8 cellular contexts compared by ENCODE assay signal in genomic region chr19:10602330-10603083, GRCh38. TPM values are rescaled to one million over a fixed set of nuclear protein-coding genes. Genes with fewer than 3 reads are reported as not detected.
DNase-seq lines count a peak whose midpoint lies in the region; ATAC-seq, FAIRE-seq and TF ChIP-seq lines count a peak whose summit lies in the region.

No MANE protein-coding gene starts in this region.

- CTCF ChIA-PET in GM10248 (lab: Yijun Ruan, JAX) (interaction anchor here (1.0 to 5.3 kb wide), 5 partner anchors 17 to 97 kb away, joined by 4 to 26 read pairs (median 5); no protein-coding TSS in a partner anchor), activated B cell treated with CpG ODN at 0.5 μM for 24 hours (lab: Charles Lee) (interaction anchor here (6.0 to 6.6 kb wide), 2 partner anchors 21 to 43 kb away, joined by 40 to 42 read pairs; no protein-coding TSS in a partner anchor)

- H3K36me3 Mint-ChIP-seq in activated B cell treated with CpG ODN at 0.5 μM for 24 hours (ENCODE audit: low read depth), result peaks cover 13% of the 10 kb centered on the region

- DNase-seq in GM10248 (ENCODE audit: extremely low spot score) (peak; percentile 98), NCI-H2107 treated with DMSO at 0.1 percent for 48 hours (lab: John Stamatoyannopoulos, UW; ENCODE audit: unreplicated experiment) (peak; percentile 9), activated B cell treated with CpG ODN at 0.5 μM for 24 hours (peak; percentile 86), bronchial epithelial cell (ENCODE audit: low read depth) (no peak), iris pigment epithelial cell (ENCODE audit: low read depth) (peak; percentile 69), foreskin melanocyte (no peak)
- peak; percentile 78 to 87 for DNase-seq in stimulated activated CD4-positive, alpha-beta T cell treated with anti-CD3 and anti-CD28 coated beads, Interleukin-12 subunit alpha, Interleukin-12 subunit beta, amount 100 ng/mL, for 24 hours (ENCODE audit: low read depth in 2 of 2)

- no peaks in the 10 kb centered on the region for H3K27me3 ChIP-seq in bronchial epithelial cell (ENCODE audit: control insufficient read depth, insufficient read depth, low read length)

- POLR2A ChIA-PET in GM10248 (lab: Yijun Ruan, JAX), result interaction anchor here (0.5 to 1.2 kb wide), 3 partner anchors 11 to 42 kb away, joined by 3 read pairs; no protein-coding TSS in a partner anchor
- POLR2A ChIA-PET in activated B cell treated with CpG ODN at 0.5 μM for 24 hours (lab: Charles Lee), result interaction anchor here (0.5 to 5.6 kb wide), 28 partner anchors 9 to 501 kb away, joined by 3 to 45 read pairs (median 5); partner anchors contain the start of genes CARM1, CDKN2D, DNM2 and ICAM1

- no peak for FAIRE-seq in bronchial epithelial cell (lab: Jason Lieb, UNC)

- H3K4me1 Mint-ChIP-seq in activated B cell treated with CpG ODN at 0.5 μM for 24 hours, result peaks cover 39% of the 10 kb centered on the region

- peak; percentile 56 for ATAC-seq in HG02610 (IDR thresholded peaks at IDR 0.05; ENCODE audit: unreplicated experiment)
- peak; percentile 73 for ATAC-seq in activated B cell treated with CpG ODN at 0.5 μM for 24 hours (ENCODE audit: low read depth)

- H3K36me3 ChIP-seq in bronchial epithelial cell (ENCODE audit: control insufficient read depth, insufficient read depth, low read length), result no peaks in the 10 kb centered on the region

- H3K4me3 Mint-ChIP-seq in activated B cell treated with CpG ODN at 0.5 μM for 24 hours, result peak overlapping the region; percentile 97

- TF ChIP-seq CTCF in GM10248 (IDR thresholded peaks at IDR 0.05; ENCODE audit: control extremely low read depth, extremely low read depth, low read depth, missing control alignments) (no peak), activated B cell treated with CpG ODN at 0.5 μM for 24 hours (IDR thresholded peaks at IDR 0.05) (no peak), bronchial epithelial cell (IDR thresholded peaks at IDR 0.05; ENCODE audit: insufficient read depth, low read length, severe bottlenecking) (no peak)

- peak overlapping the region; percentile 71 for H3K4me3 ChIP-seq in bronchial epithelial cell (ENCODE audit: low read depth, low read length)

- intact Hi-C loops in activated B cell treated with CpG ODN at 0.5 μM for 24 hours (cut with micrococcal nuclease), result loop anchor here (1.0 to 2.0 kb wide), 4 partner anchors 36 to 232 kb away; partner anchors contain the start of gene KRI1

- peak overlapping the region; percentile 98 for H3K27ac Mint-ChIP-seq in activated B cell treated with CpG ODN at 0.5 μM for 24 hours

- H3K9me3 Mint-ChIP-seq in activated B cell treated with CpG ODN at 0.5 μM for 24 hours, result no peaks in the 10 kb centered on the region

- H3K27me3 Mint-ChIP-seq in activated B cell treated with CpG ODN at 0.5 μM for 24 hours, result no peaks in the 10 kb centered on the region

RNA-seq across cellular contexts. Expression of gene AP1M2, which starts 15.4 kb away (rescaled TPM):
- total RNA-seq in activated B cell treated with CpG ODN at 0.5 μM for 24 hours, result not detected in 2 replicates
- 114 and 135 TPM in 2 replicates for total RNA-seq in bronchial epithelial cell

RNA-seq across cellular contexts. Expression of gene SLC44A2, which starts 22.8 kb away (rescaled TPM):
- total RNA-seq in activated B cell treated with CpG ODN at 0.5 μM for 24 hours, result 195 and 213 TPM in 2 replicates
- 18.7 and 36.0 TPM in 2 replicates for total RNA-seq in bronchial epithelial cell

RNA-seq across cellular contexts. Expression of gene CDKN2D, which starts 33.7 kb away (rescaled TPM):
- total RNA-seq in activated B cell treated with CpG ODN at 0.5 μM for 24 hours (10.1 and 10.9 TPM in 2 replicates), bronchial epithelial cell (6.6 and 13.3 TPM in 2 replicates)

RNA-seq across cellular contexts. Expression of gene KRI1, which starts 36.7 kb away (rescaled TPM):
- 44.7 and 48.1 TPM in 2 replicates for total RNA-seq in activated B cell treated with CpG ODN at 0.5 μM for 24 hours
- 8.2 and 11.0 TPM in 2 replicates for total RNA-seq in bronchial epithelial cell

RNA-seq across cellular contexts. Expression of gene ILF3, which starts 51.6 kb away (rescaled TPM):
- total RNA-seq in activated B cell treated with CpG ODN at 0.5 μM for 24 hours (373 and 399 TPM in 2 replicates), bronchial epithelial cell (85.8 and 97.4 TPM in 2 replicates)

Comparison
In these comparisons a context has a peak if more than half of its experiments do, and no peak if none do; other contexts are left out.
1. DNase-seq: peak in GM10248 (single experiment), NCI-H2107 treated with DMSO at 0.1 percent for 48 hours (single experiment), activated B cell treated with CpG ODN at 0.5 μM for 24 hours (single experiment), iris pigment epithelial cell (single experiment) and stimulated activated CD4-positive, alpha-beta T cell treated with anti-CD3 and anti-CD28 coated beads, Interleukin-12 subunit alpha, Interleukin-12 subunit beta, amount 100 ng/mL, for 24 hours (2 of 2); none in bronchial epithelial cell (single experiment) and foreskin melanocyte (single experiment).
2. RNA of gene AP1M2, which starts 15.4 kb away (total RNA-seq): 114 to 135 TPM in bronchial epithelial cell; not detected in activated B cell treated with CpG ODN at 0.5 μM for 24 hours; every median in the first group is over 100 times any median in the second.